In the genomic region with DNA sequence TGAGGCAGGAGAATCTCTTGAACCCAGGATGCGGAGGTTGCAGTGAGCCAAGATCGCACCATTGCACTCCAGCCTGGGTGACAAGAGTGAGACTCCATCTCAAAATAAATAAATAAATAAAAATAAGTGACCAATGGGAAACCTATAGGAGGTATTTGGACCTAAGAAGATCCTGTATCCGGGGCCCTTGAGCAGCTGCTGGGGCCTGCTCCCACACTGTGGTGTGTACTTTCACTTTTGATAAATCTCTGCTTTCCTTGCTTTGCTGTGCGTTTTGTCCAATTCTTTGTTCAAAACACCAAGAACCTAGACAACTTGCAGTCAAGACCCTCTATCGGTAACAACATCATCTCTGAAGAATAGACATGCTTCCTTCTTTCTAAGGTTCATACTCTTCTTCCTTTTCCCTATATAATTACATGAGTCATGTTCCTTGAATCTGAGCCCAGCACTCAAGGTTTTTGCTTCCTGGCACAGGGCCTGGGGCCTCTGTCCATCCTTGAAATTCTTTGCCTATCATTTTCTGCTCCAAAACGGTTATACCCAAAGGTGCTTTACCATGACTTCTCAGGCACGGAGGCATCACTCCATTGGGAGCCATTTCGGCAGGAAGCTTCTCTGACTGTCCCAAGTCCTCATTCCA, we compare ENCODE assay signal across 14 cellular contexts. TPM values are rescaled to one million over a fixed set of nuclear protein-coding genes. Genes with fewer than 3 reads are reported as not detected.
DNase-seq lines count a peak whose midpoint lies in the region; ATAC-seq, FAIRE-seq and TF ChIP-seq lines count a peak whose summit lies in the region.
"Had no signal": no experiment of that assay in that cellular context is flagged by ENCODE, and none has a peak within 500 bp of the region (broad histone marks: within the 10 kb centered on the region; RNA-seq: fewer than 3 reads in every experiment).

No MANE protein-coding gene starts in this region.

- POLR2A ChIA-PET in AG04449 (lab: Yijun Ruan, JAX): no interaction called here
- POLR2A ChIA-PET in K562 (lab: Yijun Ruan, JAX): no interaction called here

- H3K9ac ChIP-seq in K562 (ENCODE audit: insufficient read depth in 1 of 2, low read depth in 2 of 2, low read length in 2 of 2) (no peak overlapping the region), kidney (ENCODE audit: low read length in 2 of 2) (no peak overlapping the region)

- ATAC-seq in K562 (no peak), left lung (peak; percentile 66), HG03378 (IDR thresholded peaks at IDR 0.05; ENCODE audit: unreplicated experiment) (no peak), HG02852 (IDR thresholded peaks at IDR 0.05; ENCODE audit: unreplicated experiment) (no peak)
- ATAC-seq: activated naive CD8-positive, alpha-beta T cell treated with anti-CD3 and anti-CD28 coated beads, Interleukin-2, amount 50 U/mL, for 24 hours had no signal

- intact Hi-C loops in K562 (cut with micrococcal nuclease) (no loop called here), left lung (cut with DNase I) (no loop called here), kidney (cut with DNase I) (no loop called here)

- H3K4me3 ChIP-seq in AG04449 (ENCODE audit: low read depth, low read length) (no peak overlapping the region), K562 (no peak overlapping the region), left lung (no peak overlapping the region), kidney (ENCODE audit: low read length in 2 of 2) (no peak overlapping the region)

- TF ChIP-seq EP300 in K562 (IDR thresholded peaks at IDR 0.05; ENCODE audit: low read length): no peak

- no peaks in the 10 kb centered on the region for H3K4me1 ChIP-seq in K562 (replicated peaks in 1 of 2; ENCODE audit: control insufficient read depth in 2 of 2, insufficient read depth in 2 of 2, low read length in 2 of 2)
- peaks cover 0 to 11% of the 10 kb centered on the region in 2 donors for H3K4me1 ChIP-seq in left lung
- H3K4me1 ChIP-seq in kidney (ENCODE audit: control insufficient read depth in 1 of 2, insufficient read depth in 1 of 2, low read depth in 1 of 2, low read length in 2 of 2): no peaks in the 10 kb centered on the region

- H3K4me2 ChIP-seq in K562 (ENCODE audit: insufficient read depth, low read length): no peak overlapping the region

- H3K9me3 ChIP-seq in K562 (replicated peaks; ENCODE audit: control insufficient read depth, insufficient read depth, low read depth, low read length) (no peaks in the 10 kb centered on the region), left lung (no peaks in the 10 kb centered on the region), kidney (ENCODE audit: control insufficient read depth in 1 of 2, low read length in 2 of 2) (no peaks in the 10 kb centered on the region)

- no peak overlapping the region for H2AFZ ChIP-seq in K562 (ENCODE audit: low read depth, low read length)

- H3K27me3 ChIP-seq in K562 (ENCODE audit: control insufficient read depth in 2 of 2, insufficient read depth in 2 of 2, low read length in 2 of 2) (peaks cover 7 to 28% of the 10 kb centered on the region in 2 experiments), left lung (no peaks in the 10 kb centered on the region)

- DNase-seq in AG04449 (ENCODE audit: low read depth, low spot score) (peak; percentile 14), HTR-8/SVneo (ENCODE audit: insufficient read length, low spot score) (peak; percentile 63), K562 (ENCODE audit: extremely low read depth in 1 of 4, low spot score in 3 of 4) (no peak), left lung (peak in 1 of 2 donors; percentile 35), NAMALWA (ENCODE audit: low spot score) (no peak), kidney (no peak)
- DNase-seq: activated CD4-positive, alpha-beta T cell treated with anti-CD3 and anti-CD28 coated beads, Interleukin-2, amount 50 U/mL, for 48 hours; activated naive CD8-positive, alpha-beta T cell treated with anti-CD3 and anti-CD28 coated beads, Interleukin-2, amount 50 U/mL, for 24 hours; CD4-positive, CD25-positive, alpha-beta regulatory T cell; NCI-H1694; RPMI8226 had no signal

- no peak for TF ChIP-seq RAD21 in K562 (CRISPR knock-in tag; conservative IDR thresholded peaks at IDR 0.05 in 1 of 2, IDR thresholded peaks at IDR 0.05 in 1 of 2)

- 26% methylated on average over 8 of the region's 8 CpGs for WGBS in K562 (ENCODE audit: insufficient coverage, low coverage, missing lambda C conversion rate)

- in situ Hi-C loops in K562 (cut with MboI): no loop called here

- TF ChIP-seq CTCF in AG04449 (IDR thresholded peaks at IDR 0.05; ENCODE audit: insufficient read depth, low read length, missing control alignments): no peak
- TF ChIP-seq CTCF in K562 (IDR thresholded peaks at IDR 0.05 in 2 of 3, conservative IDR thresholded peaks at IDR 0.05 in 1 of 3; ENCODE audit: insufficient read depth in 2 of 3, low read depth in 1 of 3, low read length in 3 of 3): no peak
- no peak for TF ChIP-seq CTCF in left lung (IDR thresholded peaks at IDR 0.05)
- no peak for TF ChIP-seq CTCF in kidney (IDR thresholded peaks at IDR 0.05; ENCODE audit: borderline replicate concordance, extremely low read depth, insufficient read depth)

- no peaks in the 10 kb centered on the region for H3K79me2 ChIP-seq in K562 (ENCODE audit: control insufficient read depth, insufficient read depth, low read length)

- no TSS peak for BruUV-seq in K562 (replicated peaks; lab: Mats Ljungman, UMichigan)

- CTCF ChIA-PET in AG04449 (lab: Yijun Ruan, JAX): interaction anchor here (1.1 kb wide), 1 partner anchor 46 kb away, joined by 3 read pairs; no protein-coding TSS in a partner anchor
- CTCF ChIA-PET in K562 (lab: Yijun Ruan, JAX; ENCODE audit: low intra/inter-chr PET ratio): interaction anchor here (1.1 kb wide), 1 partner anchor 45 kb away, joined by 5 read pairs; no protein-coding TSS in a partner anchor

- H3K9me1 ChIP-seq in K562 (ENCODE audit: control insufficient read depth, insufficient read depth, low read length): no peaks in the 10 kb centered on the region

- H3K36me3 ChIP-seq in K562 (ENCODE audit: control insufficient read depth, insufficient read depth, low read length) (no peaks in the 10 kb centered on the region), left lung (no peaks in the 10 kb centered on the region), kidney (ENCODE audit: control insufficient read depth in 1 of 2, insufficient read depth in 2 of 2, low read length in 2 of 2) (no peaks in the 10 kb centered on the region)

- H4K20me1 ChIP-seq in K562 (replicated peaks; ENCODE audit: control insufficient read depth, insufficient read depth, low read length): no peaks in the 10 kb centered on the region

- TF ChIP-seq POLR2A in K562 (conservative IDR thresholded peaks at IDR 0.05): no peak

- no peak for FAIRE-seq in HTR-8/SVneo (lab: Jason Lieb, UNC)
- FAIRE-seq in K562 (lab: Jason Lieb, UNC): peak; percentile 29
- FAIRE-seq in kidney (lab: Jason Lieb, UNC): no peak

- H3K27ac ChIP-seq in K562 (ENCODE audit: extremely low read depth, low read depth, low read length): no peak overlapping the region
- H3K27ac ChIP-seq in left lung: no peak overlapping the region
- no peak overlapping the region for H3K27ac ChIP-seq in kidney (ENCODE audit: low read depth in 2 of 2, low read length in 2 of 2)

RNA-seq across cellular contexts. Expression of a gene that starts 14.2 kb away (rescaled TPM):
- 0.12 TPM in 1 of 2 replicates, not detected in the other for total RNA-seq in K562 (2011; cell fraction: chromatin; rRNA removed; ENCODE audit: low replicate concordance)
- not detected in 2 replicates for total RNA-seq in K562 (2011; cell fraction: nucleolus; rRNA removed)
- not detected in 2 replicates for total RNA-seq in K562 (2011; cell fraction: nucleoplasm; rRNA removed)
- total RNA-seq in K562 (2014; rRNA removed) (0.04 and 0.05 TPM in 2 replicates), K562 (2014; rRNA removed; fragmentation: Illumina TruSeq; extraction: Trizol) (not detected in 2 replicates), K562 (2015; rRNA removed; fragmentation: Illumina TruSeq; extraction: Trizol) (0.04 TPM in 1 of 2 replicates, not detected in the other), K562 (2021) (0.04 TPM in 1 of 2 replicates, not detected in the other), left lung (under 1 TPM; 0.09 to 0.16 TPM), kidney (0.09 TPM)
- polyA plus RNA-seq in K562 (2011; rRNA removed) (0.01 TPM in 1 of 2 replicates, not detected in the other), K562 (2014; fragmentation: Illumina TruSeq; extraction: Trizol) (not detected in 2 replicates), K562 (2014; fragmentation: Nextera tagmentation; extraction: Ambion mirVana) (not detected), K562 (2014; rRNA removed) (0.05 TPM in 1 of 2 replicates, not detected in the other), kidney (ENCODE audit: insufficient read depth, low read depth, low replicate concordance) (0.09 TPM)
- 0.01 TPM in 2 replicates for polyA plus RNA-seq in K562 (2011; cell fraction: cytosol; rRNA removed)
- polyA plus RNA-seq in K562 (2011; cell fraction: nucleus; rRNA removed): 0.03 TPM in 1 of 2 replicates, not detected in the other
- polyA plus RNA-seq in K562 (2012): 0.03 and 0.05 TPM in 2 replicates
- not detected in 2 replicates for polyA minus RNA-seq in K562 (2011; rRNA and poly(A)+ RNA removed)
- not detected in 2 replicates for polyA minus RNA-seq in K562 (2011; cell fraction: cytosol; rRNA and poly(A)+ RNA removed)
- polyA minus RNA-seq in K562 (2011; cell fraction: nucleus; rRNA and poly(A)+ RNA removed): 0.11 TPM in 1 of 2 replicates, not detected in the other
- total RNA-seq: CD4-positive, CD25-positive, alpha-beta regulatory T cell; glomerular endothelial cell had no signal
- polyA plus RNA-seq: CD4-positive, CD25-positive, alpha-beta regulatory T cell had no signal

RNA-seq across cellular contexts. Expression of a gene that starts 28.4 kb away (rescaled TPM):
- 11.8 and 15.0 TPM in 2 replicates for total RNA-seq in K562 (2011; cell fraction: chromatin; rRNA removed; ENCODE audit: low replicate concordance)
- 9.9 and 10.7 TPM in 2 replicates for total RNA-seq in K562 (2011; cell fraction: nucleolus; rRNA removed)
- 13.3 and 16.0 TPM in 2 replicates for total RNA-seq in K562 (2011; cell fraction: nucleoplasm; rRNA removed)
- total RNA-seq in K562 (2014; rRNA removed) (13.3 and 16.6 TPM in 2 replicates), K562 (2014; rRNA removed; fragmentation: Illumina TruSeq; extraction: Trizol) (18.4 and 19.5 TPM in 2 replicates), K562 (2015; rRNA removed; fragmentation: Illumina TruSeq; extraction: Trizol) (18.3 and 18.6 TPM in 2 replicates), K562 (2021) (14.9 and 16.3 TPM in 2 replicates), left lung (1 to 10 TPM; 1.5 to 3.8 TPM), kidney (16.2 TPM)
- polyA plus RNA-seq in K562 (2011; rRNA removed) (20.1 and 23.8 TPM in 2 replicates), K562 (2014; fragmentation: Illumina TruSeq; extraction: Trizol) (17.8 and 18.5 TPM in 2 replicates), K562 (2014; fragmentation: Nextera tagmentation; extraction: Ambion mirVana) (1 to 10 TPM; 6.6 to 7.2 TPM), K562 (2014; rRNA removed) (13.2 and 16.7 TPM in 2 replicates), kidney (ENCODE audit: insufficient read depth, low read depth, low replicate concordance) (12.5 TPM)
- 9.2 and 16.4 TPM in 2 replicates for polyA plus RNA-seq in K562 (2011; cell fraction: cytosol; rRNA removed)
- polyA plus RNA-seq in K562 (2011; cell fraction: nucleus; rRNA removed): 5.4 and 6.0 TPM in 2 replicates
- 14.2 and 18.1 TPM in 2 replicates for polyA plus RNA-seq in K562 (2012)
- 12.6 and 14.7 TPM in 2 replicates for polyA minus RNA-seq in K562 (2011; rRNA and poly(A)+ RNA removed)
- 7.6 and 8.3 TPM in 2 replicates for polyA minus RNA-seq in K562 (2011; cell fraction: cytosol; rRNA and poly(A)+ RNA removed)
- polyA minus RNA-seq in K562 (2011; cell fraction: nucleus; rRNA and poly(A)+ RNA removed): 2.0 and 4.9 TPM in 2 replicates
- total RNA-seq: CD4-positive, CD25-positive, alpha-beta regulatory T cell had no signal

RNA-seq across cellular contexts. Expression of a gene that starts 29.6 kb away (rescaled TPM):
- total RNA-seq in K562 (2011; cell fraction: chromatin; rRNA removed; ENCODE audit: low replicate concordance): 10.0 and 21.6 TPM in 2 replicates
- 20.5 and 23.5 TPM in 2 replicates for total RNA-seq in K562 (2011; cell fraction: nucleolus; rRNA removed)
- 15.2 and 15.6 TPM in 2 replicates for total RNA-seq in K562 (2011; cell fraction: nucleoplasm; rRNA removed)
- total RNA-seq in K562 (2014; rRNA removed) (30.8 and 32.4 TPM in 2 replicates), K562 (2014; rRNA removed; fragmentation: Illumina TruSeq; extraction: Trizol) (6.6 and 9.7 TPM in 2 replicates), K562 (2015; rRNA removed; fragmentation: Illumina TruSeq; extraction: Trizol) (21.6 and 22.3 TPM in 2 replicates), K562 (2021) (21.9 and 22.5 TPM in 2 replicates), left lung (10 to 100 TPM; 11.8 to 15.5 TPM), kidney (18.9 TPM)
- polyA plus RNA-seq in K562 (2011; rRNA removed) (8.0 and 9.1 TPM in 2 replicates), K562 (2014; fragmentation: Illumina TruSeq; extraction: Trizol) (15.6 and 17.8 TPM in 2 replicates), K562 (2014; fragmentation: Nextera tagmentation; extraction: Ambion mirVana) (1 to 10 TPM in 1 of 2 experiments, under 1 TPM in 1; 0.68 to 1.5 TPM), K562 (2014; rRNA removed) (19.9 and 20.8 TPM in 2 replicates), kidney (ENCODE audit: insufficient read depth, low read depth, low replicate concordance) (21.0 TPM)
- 7.9 and 13.0 TPM in 2 replicates for polyA plus RNA-seq in K562 (2011; cell fraction: cytosol; rRNA removed)
- 6.3 and 8.5 TPM in 2 replicates for polyA plus RNA-seq in K562 (2011; cell fraction: nucleus; rRNA removed)
- 13.6 and 17.1 TPM in 2 replicates for polyA plus RNA-seq in K562 (2012)
- polyA minus RNA-seq in K562 (2011; rRNA and poly(A)+ RNA removed): 6.3 and 7.7 TPM in 2 replicates
- 9.2 and 11.5 TPM in 2 replicates for polyA minus RNA-seq in K562 (2011; cell fraction: cytosol; rRNA and poly(A)+ RNA removed)
- polyA minus RNA-seq in K562 (2011; cell fraction: nucleus; rRNA and poly(A)+ RNA removed): 6.5 and 12.2 TPM in 2 replicates
- total RNA-seq: CD4-positive, CD25-positive, alpha-beta regulatory T cell had no signal
- polyA plus RNA-seq: CD4-positive, CD25-positive, alpha-beta regulatory T cell had no signal

RNA-seq across cellular contexts. Expression of a gene that starts 52.7 kb away (rescaled TPM):
- total RNA-seq in K562 (2011; cell fraction: chromatin; rRNA removed; ENCODE audit: low replicate concordance): not detected in 2 replicates
- not detected in 2 replicates for total RNA-seq in K562 (2011; cell fraction: nucleolus; rRNA removed)
- total RNA-seq in K562 (2011; cell fraction: nucleoplasm; rRNA removed): not detected in 2 replicates
- 0.04 TPM in 1 of 2 replicates, not detected in the other for total RNA-seq in K562 (2014; rRNA removed)
- not detected in 2 replicates for total RNA-seq in K562 (2014; rRNA removed; fragmentation: Illumina TruSeq; extraction: Trizol)
- not detected in 2 replicates for total RNA-seq in K562 (2015; rRNA removed; fragmentation: Illumina TruSeq; extraction: Trizol)
- total RNA-seq in K562 (2021): 0.02 TPM in 1 of 2 replicates, not detected in the other
- not detected in 2 replicates for polyA plus RNA-seq in K562 (2011; rRNA removed)
- 0.01 TPM in 1 of 2 replicates, not detected in the other for polyA plus RNA-seq in K562 (2011; cell fraction: cytosol; rRNA removed)
- not detected in 2 replicates for polyA plus RNA-seq in K562 (2011; cell fraction: nucleus; rRNA removed)
- not detected in 2 replicates for polyA plus RNA-seq in K562 (2012)
- not detected in 2 replicates for polyA plus RNA-seq in K562 (2014; fragmentation: Illumina TruSeq; extraction: Trizol)
- polyA plus RNA-seq in K562 (2014; fragmentation: Nextera tagmentation; extraction: Ambion mirVana): not detected
- not detected in 2 replicates for polyA plus RNA-seq in K562 (2014; rRNA removed)
- polyA minus RNA-seq in K562 (2011; rRNA and poly(A)+ RNA removed): not detected in 2 replicates
- polyA minus RNA-seq in K562 (2011; cell fraction: cytosol; rRNA and poly(A)+ RNA removed): not detected in 2 replicates
- polyA minus RNA-seq in K562 (2011; cell fraction: nucleus; rRNA and poly(A)+ RNA removed): not detected in 2 replicates
- total RNA-seq in left lung: 1 to 10 TPM; 1.4 to 2.1 TPM
- total RNA-seq in kidney: 1.3 TPM
- 0.67 TPM for polyA plus RNA-seq in kidney (ENCODE audit: insufficient read depth, low read depth, low replicate concordance)
- total RNA-seq: CD4-positive, CD25-positive, alpha-beta regulatory T cell had no signal

Comparison
In these comparisons a context has a peak if more than half of its experiments do, and no peak if none do; other contexts are left out.
1. DNase-seq: peak in AG04449 (single experiment) and HTR-8/SVneo (single experiment); none in K562 (0 of 4), NAMALWA (single experiment) and kidney (single experiment).